Comparison of ENCODE assay signal across 30 cellular contexts in the genomic region with DNA sequence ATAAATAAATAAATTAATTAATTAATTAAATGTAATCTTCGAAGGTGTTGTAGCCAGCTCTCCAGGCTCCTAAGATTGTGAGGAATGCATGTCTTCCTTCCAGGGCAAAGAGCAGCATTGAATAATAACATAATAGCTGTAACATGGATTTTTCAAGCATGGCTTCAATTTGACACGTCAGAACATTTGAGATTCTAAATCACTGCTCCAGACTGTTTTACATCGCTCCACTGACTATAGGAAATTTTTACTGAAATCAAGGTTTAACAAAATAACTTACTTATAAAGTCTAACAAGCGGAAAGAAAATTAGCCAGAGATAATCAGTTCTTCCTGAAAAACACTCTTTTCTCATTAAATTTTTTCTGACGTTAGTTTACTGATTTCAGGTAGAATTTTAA.
"Had no signal": no experiment of that assay in that cellular context is flagged by ENCODE, and none has a peak within 500 bp of the region (broad histone marks: within the 10 kb centered on the region; RNA-seq: fewer than 3 reads in every experiment).

No MANE protein-coding gene starts in this region.

- H3K4me3 ChIP-seq: Peyer's patch had no signal

- H3K27ac ChIP-seq: Peyer's patch, RWPE1, VCaP had no signal

- H3K36me3 ChIP-seq: Peyer's patch had no signal

- H3K4me1 ChIP-seq: Peyer's patch had no signal

- H3K9me3 ChIP-seq: Peyer's patch had no signal

- DNase-seq: activated B cell treated with CpG ODN at 0.5 μM for 24 hours; activated CD4-positive, alpha-beta memory T cell treated with anti-CD3 and anti-CD28 coated beads for 36 hours; activated CD4-positive, alpha-beta T cell treated with anti-CD3 and anti-CD28 coated beads for 4 hours; activated CD4-positive, alpha-beta T cell treated with anti-CD3 and anti-CD28 coated beads, Interleukin-2, amount 50 U/mL, for 1 hour; activated CD4-positive, CD25-positive, alpha-beta regulatory T cell treated with anti-CD3 and anti-CD28 coated beads, Interleukin-2, amount 50 U/mL, for 72 hours; activated CD8-positive, alpha-beta memory T cell treated with anti-CD3 and anti-CD28 coated beads, Interleukin-2, amount 10 ng/mL, durations not matched to agents 7 days and 5 days; activated CD8-positive, alpha-beta memory T cell treated with anti-CD3 and anti-CD28 coated beads, Interleukin-2, amount 50 U/mL, for 48 hours; activated effector memory CD4-positive, alpha-beta T cell treated with Interleukin-2 at 50 U/mL for 16 hours; activated naive CD4-positive, alpha-beta T cell treated with anti-CD3 and anti-CD28 coated beads, Interleukin-2, amount 10 ng/mL, durations not matched to agents 7 days and 5 days; activated naive CD8-positive, alpha-beta T cell treated with anti-CD3 and anti-CD28 coated beads, Interleukin-2, amount 50 U/mL, for 24 hours; activated T-cell treated with anti-CD3 and anti-CD28 coated beads, Interleukin-2, amount 50 U/mL, for 48 hours; anterior cingulate cortex; central memory CD4-positive, alpha-beta T cell; KG1; NCI-H1092 treated with DMSO at 0.1 percent for 48 hours; NCI-H1417 treated with DMSO at 0.1 percent for 48 hours; NCI-H187 treated with DMSO at 0.1 percent for 48 hours; NCI-H2081; NCI-H2171 treated with DMSO at 0.1 percent for 48 hours; NCI-H2227 treated with DMSO at 0.1 percent for 48 hours; NCI-H446 treated with DMSO at 0.1 percent for 48 hours; NCI-H524; PC-3; Peyer's patch; SIG-M5; T-cell; T-helper 17 cell; T-helper 9 cell had no signal

- H3K27me3 ChIP-seq: Peyer's patch had no signal
